12 cellular contexts compared by ENCODE assay signal in genomic region chr2:165791811-165792454, GRCh38. TPM values are rescaled to one million over a fixed set of nuclear protein-coding genes. Genes with fewer than 3 reads are reported as not detected.
DNase-seq lines count a peak whose midpoint lies in the region; ATAC-seq, FAIRE-seq and TF ChIP-seq lines count a peak whose summit lies in the region.
"Had no signal": no experiment of that assay in that cellular context is flagged by ENCODE, and none has a peak within 500 bp of the region (broad histone marks: within the 10 kb centered on the region; RNA-seq: fewer than 3 reads in every experiment).

No MANE protein-coding gene starts in this region.

- no peak for ATAC-seq in memory B cell (ENCODE audit: low read depth)

- no peak for TF ChIP-seq POLR2A in GM12891 (IDR thresholded peaks at IDR 0.05; ENCODE audit: low read depth, low read length)

- H3K4me3 ChIP-seq in CD8-positive, alpha-beta memory T cell (ENCODE audit: low read length) = no peak overlapping the region
- no peak overlapping the region for H3K4me3 ChIP-seq in astrocyte of the spinal cord (ENCODE audit: low read depth, low read length)
- H3K4me3 ChIP-seq: tibial artery had no signal

- H3K27me3 Mint-ChIP-seq in CD8-positive, alpha-beta memory T cell = peaks cover 3% of the 10 kb centered on the region in 2 donors
- H3K27me3 Mint-ChIP-seq in memory B cell = no peaks in the 10 kb centered on the region

- H3K9me3 ChIP-seq in CD8-positive, alpha-beta memory T cell (ENCODE audit: low read length) = no peaks in the 10 kb centered on the region
- H3K9me3 ChIP-seq: tibial artery had no signal

- peaks cover 0 to 6% (median 4%) of the 10 kb centered on the region in 3 donors for H3K36me3 Mint-ChIP-seq in CD8-positive, alpha-beta memory T cell
- no peaks in the 10 kb centered on the region for H3K36me3 Mint-ChIP-seq in memory B cell

- CTCF ChIA-PET in CD8-positive, alpha-beta memory T cell (lab: Charles Lee) = no interaction called here

- H3K9me3 Mint-ChIP-seq in CD8-positive, alpha-beta memory T cell = no peaks in the 10 kb centered on the region
- H3K9me3 Mint-ChIP-seq in memory B cell = no peaks in the 10 kb centered on the region

- POLR2A ChIA-PET in CD8-positive, alpha-beta memory T cell (lab: Charles Lee) = no interaction called here

- peaks cover 4% of the 10 kb centered on the region for H3K4me1 ChIP-seq in CD8-positive, alpha-beta memory T cell (ENCODE audit: insufficient read depth, low read length)

- H3K4me3 Mint-ChIP-seq in CD8-positive, alpha-beta memory T cell = peak overlapping the region in 5 of 7 donors; percentile 29 to 85 (median 65)
- H3K4me3 Mint-ChIP-seq in memory B cell = peak overlapping the region; percentile 31

- H3K4me1 Mint-ChIP-seq in CD8-positive, alpha-beta memory T cell = peaks cover 25 to 40% (median 26%) of the 10 kb centered on the region in 3 donors
- H3K4me1 Mint-ChIP-seq in memory B cell = peaks cover 19% of the 10 kb centered on the region

- in situ Hi-C loops in astrocyte of the spinal cord (cut with HindIII; ENCODE audit: low sequenced_read_pairs) (no loop called here), GM13977 (cut with MboI; ENCODE audit: low pct_unique_long_range_greater_than_20kb, low sequenced_read_pairs, unreplicated experiment) (no loop called here)

- no peak for FAIRE-seq in GM12891 (lab: Jason Lieb, UNC)

- TF ChIP-seq CTCF in astrocyte of the spinal cord (IDR thresholded peaks at IDR 0.05; ENCODE audit: low read depth, low read length) (no peak), GM13977 (IDR thresholded peaks at IDR 0.05; ENCODE audit: extremely low read depth, insufficient read depth, missing control alignments) (no peak)

- H3K27ac ChIP-seq in CD8-positive, alpha-beta memory T cell (ENCODE audit: low read depth, low read length) = no peak overlapping the region
- H3K27ac ChIP-seq: tibial artery had no signal

- H3K27me3 ChIP-seq in CD8-positive, alpha-beta memory T cell (ENCODE audit: insufficient read depth, low read length, poor library complexity, severe bottlenecking) = no peaks in the 10 kb centered on the region

- no peaks in the 10 kb centered on the region for H3K36me3 ChIP-seq in CD8-positive, alpha-beta memory T cell (ENCODE audit: insufficient read depth, low read length)
- H3K36me3 ChIP-seq: tibial artery had no signal

- no peak for DNase-seq in CD8-positive, alpha-beta memory T cell
- peak; percentile 51 for DNase-seq in HS-5 (ENCODE audit: low read depth)
- peak; percentile 59 for DNase-seq in astrocyte of the spinal cord (ENCODE audit: low read depth, low spot score)
- no peak for DNase-seq in memory B cell (ENCODE audit: low spot score in 2 of 2)
- no peak for DNase-seq in GM12891 (ENCODE audit: insufficient read length, low spot score)
- DNase-seq in medulla oblongata (ENCODE audit: extremely low spot score) = no peak
- no peak for DNase-seq in stimulated activated CD4-positive, alpha-beta T cell treated with anti-CD3 and anti-CD28 coated beads, Interleukin-2, amount 100 ng/mL, for 48 hours
- DNase-seq in GM13977 (ENCODE audit: low spot score) = no peak
- DNase-seq: activated gamma-delta T cell; NCI-H446; stimulated activated CD4-positive, alpha-beta T cell treated with anti-CD3 and anti-CD28 coated beads, Interleukin-2, amount 100 ng/mL, for 24 hours; tibial artery had no signal

- peak overlapping the region in 2 of 8 donors; percentile 21 to 73 for H3K27ac Mint-ChIP-seq in CD8-positive, alpha-beta memory T cell
- no peak overlapping the region for H3K27ac Mint-ChIP-seq in memory B cell

TF ChIP-seq in GM12891, 5 proteins besides CTCF, POLR2A, EP300 and RAD21:
- TF ChIP-seq POLR2AphosphoS5 (IDR thresholded peaks at IDR 0.05; ENCODE audit: low read depth, low read length) = no peak
- no peak for TF ChIP-seq POU2F2 (IDR thresholded peaks at IDR 0.05; ENCODE audit: low read depth, low read length)
TF ChIP-seq in GM12891: peak in this region for 0.

RNA-seq across cellular contexts. Expression of gene GALNT3, which starts 2.1 kb away (rescaled TPM):
- 1 to 10 TPM; 3.0 to 3.2 TPM for total RNA-seq in CD8-positive, alpha-beta memory T cell
- polyA plus RNA-seq in CD8-positive, alpha-beta memory T cell = 2.2 TPM
- 0.47 TPM for polyA plus RNA-seq in GM12891 (2012; ENCODE audit: low read depth, missing spikeins)

Comparison
In these comparisons a context has a peak if more than half of its experiments do, and no peak if none do; other contexts are left out.
1. DNase-seq: peak in HS-5 (single experiment) and astrocyte of the spinal cord (single experiment); none in CD8-positive, alpha-beta memory T cell (0 of 5), memory B cell (0 of 2), GM12891 (single experiment), medulla oblongata (single experiment), stimulated activated CD4-positive, alpha-beta T cell treated with anti-CD3 and anti-CD28 coated beads, Interleukin-2, amount 100 ng/mL, for 48 hours (0 of 2) and GM13977 (single experiment).